10 cellular contexts compared by ENCODE assay signal in genomic region chr1:233281711-233282581, GRCh38. TPM values are rescaled to one million over a fixed set of nuclear protein-coding genes. Genes with fewer than 3 reads are reported as not detected.
DNase-seq lines count a peak whose midpoint lies in the region; ATAC-seq and TF ChIP-seq lines count a peak whose summit lies in the region.
"Had no signal": no experiment of that assay in that cellular context is flagged by ENCODE, and none has a peak within 500 bp of the region (broad histone marks: within the 10 kb centered on the region; RNA-seq: fewer than 3 reads in every experiment).

No MANE protein-coding gene starts in this region.

- peak overlapping the region; percentile 14; the same call in 1 of the 2 replicates for H3K27ac ChIP-seq in KMS-11
- no peak overlapping the region for H3K27ac ChIP-seq in mammary epithelial cell (ENCODE audit: insufficient read depth, low read depth, low read length)
- H3K27ac ChIP-seq: epithelial cell of prostate had no signal

- CTCF ChIA-PET in mammary epithelial cell (lab: Charles Lee; ENCODE audit: low non-redundant PET), result no interaction called here

- no peaks in the 10 kb centered on the region for H3K79me2 ChIP-seq in KMS-11 (ENCODE audit: insufficient read depth, low read depth)
- peaks cover 83% of the 10 kb centered on the region for H3K79me2 ChIP-seq in mammary epithelial cell (ENCODE audit: insufficient read depth, low read length)

- no TSS peak for BruUV-seq in mammary epithelial cell (replicated peaks; lab: Mats Ljungman, UMichigan)

- H2AFZ ChIP-seq in KMS-11 (ENCODE audit: low read depth) (no peak overlapping the region), mammary epithelial cell (ENCODE audit: low read depth, low read length) (no peak overlapping the region)

- in situ Hi-C loops in GM13977 (cut with MboI; ENCODE audit: low pct_unique_long_range_greater_than_20kb, low sequenced_read_pairs, unreplicated experiment) (no loop called here), mammary epithelial cell (cut with MboI; ENCODE audit: low sequenced_read_pairs in 2 of 2) (no loop called here)

- TF ChIP-seq CTCF in GM13977 (IDR thresholded peaks at IDR 0.05; ENCODE audit: extremely low read depth, insufficient read depth, missing control alignments) (no peak), KMS-11 (conservative IDR thresholded peaks at IDR 0.05; ENCODE audit: low read depth, low read length) (no peak), mammary epithelial cell (conservative IDR thresholded peaks at IDR 0.05 in 1 of 2, IDR thresholded peaks at IDR 0.05 in 1 of 2; ENCODE audit: extremely low read depth in 1 of 2, insufficient read depth in 1 of 2, low read depth in 1 of 2, low read length in 2 of 2) (no peak)

- H3K4me1 ChIP-seq in KMS-11 (ENCODE audit: low read depth, poor library complexity, severe bottlenecking), result peaks cover 35% of the 10 kb centered on the region
- H3K4me1 ChIP-seq in mammary epithelial cell (ENCODE audit: insufficient read depth, low read length), result peaks cover 7% of the 10 kb centered on the region

- no peaks in the 10 kb centered on the region for H4K20me1 ChIP-seq in KMS-11 (ENCODE audit: insufficient read depth)
- no peaks in the 10 kb centered on the region for H4K20me1 ChIP-seq in mammary epithelial cell (ENCODE audit: insufficient read depth, low read length)

- H3K4me2 ChIP-seq in KMS-11 (peak overlapping the region; percentile 38), mammary epithelial cell (ENCODE audit: insufficient read depth, low read depth, low read length) (no peak overlapping the region)

- dilution Hi-C loops in mammary epithelial cell (cut with HindIII; ENCODE audit: low sequenced_read_pairs), result no loop called here

- H3K36me3 ChIP-seq in KMS-11 (ENCODE audit: insufficient read depth), result no peaks in the 10 kb centered on the region
- H3K36me3 ChIP-seq in mammary epithelial cell (ENCODE audit: insufficient read depth, low read length), result peaks cover 5% of the 10 kb centered on the region

- H3K9me3 ChIP-seq in mammary epithelial cell (replicated peaks; ENCODE audit: insufficient read depth, low read length), result no peaks in the 10 kb centered on the region

- WGBS in mammary epithelial cell (ENCODE audit: low coverage, missing lambda C conversion rate), result 100% methylated on average over 8 of the region's 8 CpGs

- DNase-seq in GM13977 (ENCODE audit: low spot score) (peak; percentile 32), mammary epithelial cell (peak; percentile 3), NCI-H2029 treated with DMSO at 0.1 percent for 48 hours (lab: John Stamatoyannopoulos, UW) (no peak), dedifferentiated amniotic fluid mesenchymal stem cell (ENCODE audit: extremely low spot score) (no peak), posterior vena cava (ENCODE audit: low spot score) (no peak), NCI-H1436 (lab: John Stamatoyannopoulos, UW) (no peak)

- no peak overlapping the region for H3K9ac ChIP-seq in KMS-11
- H3K9ac ChIP-seq in mammary epithelial cell (ENCODE audit: insufficient read depth, low read length), result no peak overlapping the region

- intact Hi-C loops in mammary epithelial cell (cut with micrococcal nuclease) (no loop called here), posterior vena cava (cut with DNase I) (no loop called here)

- peak; percentile 92 for ATAC-seq in GM21529 (IDR thresholded peaks at IDR 0.05; ENCODE audit: unreplicated experiment)
- ATAC-seq: K562 had no signal

- H3K27me3 ChIP-seq in KMS-11 (ENCODE audit: insufficient read depth, low read depth), result peaks cover 9% of the 10 kb centered on the region; the same call in 1 of the 2 replicates
- no peaks in the 10 kb centered on the region for H3K27me3 ChIP-seq in mammary epithelial cell (ENCODE audit: insufficient read depth, low read length)

- H3K4me3 ChIP-seq in KMS-11 (IDR thresholded peaks at IDR 0.05; ENCODE audit: insufficient read depth, low read depth, low read length), result peak overlapping the region; percentile 46
- H3K4me3 ChIP-seq in mammary epithelial cell (replicated peaks in 1 of 3; ENCODE audit: insufficient read depth in 1 of 3, low read depth in 2 of 3, low read length in 3 of 3), result no peak overlapping the region
- H3K4me3 ChIP-seq: K562 had no signal

RNA-seq across cellular contexts. Expression of gene PCNX2, which starts 13.6 kb away (rescaled TPM):
- total RNA-seq in mammary epithelial cell (10 to 100 TPM; 41.1 to 67.5 TPM), posterior vena cava (10 to 100 TPM; 12.9 to 16.8 TPM)
- polyA plus RNA-seq in mammary epithelial cell, result 16.5 TPM
- polyA minus RNA-seq in mammary epithelial cell, result 94.3 TPM
- polyA plus RNA-seq: K562 had no signal

RNA-seq across cellular contexts. Expression of gene MAP3K21, which starts 45.6 kb away (rescaled TPM):
- total RNA-seq in mammary epithelial cell (1 to 10 TPM; 6.3 to 8.5 TPM), posterior vena cava (under 1 TPM; 0.19 to 0.29 TPM)
- polyA plus RNA-seq in mammary epithelial cell, result 6.8 TPM
- polyA minus RNA-seq in mammary epithelial cell, result 11.5 TPM

Comparison
In these comparisons a context has a peak if more than half of its experiments do, and no peak if none do; other contexts are left out.
1. DNase-seq: peak in GM13977 (single experiment) and mammary epithelial cell (single experiment); none in NCI-H2029 treated with DMSO at 0.1 percent for 48 hours (single experiment), dedifferentiated amniotic fluid mesenchymal stem cell (single experiment), posterior vena cava (single experiment) and NCI-H1436 (single experiment).
2. RNA of gene MAP3K21, which starts 45.6 kb away (total RNA-seq): 6.3 to 8.5 TPM in mammary epithelial cell; 0.19 to 0.29 TPM in posterior vena cava; every median in the first group is over 4 times any median in the second.